14 cellular contexts compared by ENCODE assay signal in the genomic region with DNA sequence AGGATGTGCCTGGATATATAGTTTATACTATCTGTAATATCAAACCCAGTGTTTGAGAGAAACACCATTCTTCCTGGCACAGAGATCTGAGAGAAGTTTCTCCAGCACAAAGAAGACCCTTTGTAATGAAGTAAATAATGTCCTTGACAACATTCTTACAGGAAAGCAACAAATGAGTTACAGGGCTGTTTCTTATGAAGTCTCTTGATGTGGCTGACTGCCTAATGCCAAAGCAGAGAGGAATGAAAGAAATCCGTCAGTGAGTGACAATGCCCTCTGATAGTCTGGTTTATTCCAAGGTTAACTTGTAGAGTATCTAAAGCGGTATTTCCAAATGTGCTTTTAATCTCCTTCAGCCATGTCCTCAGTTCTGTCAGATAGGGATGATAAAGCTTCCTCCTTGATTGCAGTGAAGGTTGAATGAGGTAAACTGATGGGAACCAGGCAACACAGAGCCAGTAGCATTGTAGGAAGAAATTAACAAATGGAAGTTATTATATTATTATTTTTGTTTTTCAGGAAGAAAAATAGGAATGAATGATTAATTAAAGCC.
"Had no signal": no experiment of that assay in that cellular context is flagged by ENCODE, and none has a peak within 500 bp of the region (broad histone marks: within the 10 kb centered on the region; RNA-seq: fewer than 3 reads in every experiment).

No MANE protein-coding gene starts in this region.

- H3K4me3 ChIP-seq: sigmoid colon, stomach, testis had no signal

- H3K27ac Mint-ChIP-seq: activated naive CD4-positive, alpha-beta T cell treated with anti-CD3 and anti-CD28 coated beads for 36 hours; activated naive CD8-positive, alpha-beta T cell treated with anti-CD3 and anti-CD28 coated beads, Interleukin-2, amount 50 U/mL, for 24 hours; activated T-helper 2 cell treated with anti-CD3 and anti-CD28 coated beads, Interferon-gamma antibody, Interleukin-2, Interleukin-4, amounts not matched to agents 10 μg/mL and 5 μg/mL and 100 μg/mL, durations not matched to agents 14 hours and 24 hours and 36 hours; T-helper 1 cell treated with Interleukin-12 subunit alpha and Interleukin-12 subunit beta and Interleukin-4 antibody, amounts not matched to agents 30 μg/mL and 1 μg/mL, for 36 hours had no signal

- H3K4me3 Mint-ChIP-seq: activated naive CD4-positive, alpha-beta T cell treated with anti-CD3 and anti-CD28 coated beads for 36 hours; activated naive CD8-positive, alpha-beta T cell treated with anti-CD3 and anti-CD28 coated beads, Interleukin-2, amount 50 U/mL, for 24 hours; neural crest cell; T-helper 1 cell treated with Interleukin-12 subunit alpha and Interleukin-12 subunit beta and Interleukin-4 antibody, amounts not matched to agents 30 μg/mL and 1 μg/mL, for 36 hours had no signal

- H3K9me3 ChIP-seq: sigmoid colon, stomach, testis had no signal

- H3K36me3 ChIP-seq: sigmoid colon, stomach had no signal

- ATAC-seq: activated naive CD8-positive, alpha-beta T cell treated with anti-CD3 and anti-CD28 coated beads, Interleukin-2, amount 50 U/mL, for 24 hours had no signal

- H3K9me3 Mint-ChIP-seq: activated naive CD8-positive, alpha-beta T cell treated with anti-CD3 and anti-CD28 coated beads, Interleukin-2, amount 50 U/mL, for 24 hours; activated T-helper 2 cell treated with anti-CD3 and anti-CD28 coated beads, Interferon-gamma antibody, Interleukin-2, Interleukin-4, amounts not matched to agents 10 μg/mL and 5 μg/mL and 100 μg/mL, durations not matched to agents 14 hours and 24 hours and 36 hours; neural crest cell; T-helper 1 cell treated with Interleukin-12 subunit alpha and Interleukin-12 subunit beta and Interleukin-4 antibody, amounts not matched to agents 30 μg/mL and 1 μg/mL, for 36 hours had no signal

- H3K27me3 Mint-ChIP-seq: activated naive CD8-positive, alpha-beta T cell treated with anti-CD3 and anti-CD28 coated beads, Interleukin-2, amount 50 U/mL, for 24 hours had no signal

- H3K27ac ChIP-seq: sigmoid colon, stomach, testis had no signal

- H3K27me3 ChIP-seq: sigmoid colon, stomach, testis had no signal

- DNase-seq: activated CD4-positive, alpha-beta T cell treated with anti-CD3 and anti-CD28 coated beads, Interleukin-2, amount 50 U/mL, for 4 hours; activated CD4-positive, CD25-positive, alpha-beta regulatory T cell treated with anti-CD3 and anti-CD28 coated beads, Interleukin-2, amount 50 U/mL, for 72 hours; activated naive CD4-positive, alpha-beta T cell treated with anti-CD3 and anti-CD28 coated beads for 36 hours; activated naive CD8-positive, alpha-beta T cell treated with anti-CD3 and anti-CD28 coated beads, Interleukin-2, amount 50 U/mL, for 24 hours; caudate nucleus; glutamatergic neuron; hypothalamus; sigmoid colon; stimulated activated CD4-positive, alpha-beta T cell treated with anti-CD3 and anti-CD28 coated beads, Interleukin-1b, Interleukin-23, amount 100 ng/mL, for 48 hours; stomach; testis had no signal
